In the genomic region with DNA sequence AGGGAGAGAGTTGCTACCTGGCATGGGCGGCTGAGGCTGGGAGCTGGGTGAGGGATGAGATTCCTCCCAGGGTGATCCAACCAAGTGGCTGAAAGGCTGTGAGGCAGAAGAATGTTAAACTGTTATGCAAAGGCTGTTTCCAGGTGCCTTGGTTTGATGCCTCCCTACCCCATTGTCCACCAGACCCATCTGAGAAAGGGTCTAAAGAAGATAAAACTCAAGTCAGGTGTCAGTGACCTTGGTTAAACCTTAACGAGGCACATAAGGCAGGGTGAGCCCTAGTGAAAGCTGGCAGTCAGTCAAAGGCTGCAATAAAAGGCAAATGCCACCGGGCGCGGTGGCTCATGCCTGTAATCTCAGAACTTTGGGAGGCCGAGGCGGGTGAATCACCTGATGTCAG, we compare ENCODE assay signal across 2 cellular contexts.
TF ChIP-seq lines count a peak whose summit lies in the region.

No MANE protein-coding gene starts in this region.

TF ChIP-seq in liver, 16 proteins besides CTCF, POLR2A, EP300 and RAD21:
- TF ChIP-seq FOXA2 (IDR thresholded peaks at IDR 0.05) (no peak), YY1 (IDR thresholded peaks at IDR 0.05) (no peak), HNF4G (IDR thresholded peaks at IDR 0.05) (no peak), EGR1 (IDR thresholded peaks at IDR 0.05; ENCODE audit: low read depth in 2 of 2) (no peak), TAF1 (conservative IDR thresholded peaks at IDR 0.05) (no peak), JUND (IDR thresholded peaks at IDR 0.05) (peak in 1 of 2 donors; percentile 16), GABPA (IDR thresholded peaks at IDR 0.05 in 1 of 2, conservative IDR thresholded peaks at IDR 0.05 in 1 of 2) (no peak), HNF4A (conservative IDR thresholded peaks at IDR 0.05) (peak in 1 of 2 donors; percentile 42), FOXA1 (IDR thresholded peaks at IDR 0.05) (no peak), RXRA (IDR thresholded peaks at IDR 0.05) (peak; percentile 50 to 88), NR2F2 (IDR thresholded peaks at IDR 0.05) (no peak), SP1 (IDR thresholded peaks at IDR 0.05) (peak; percentile 32)
- TF ChIP-seq, protein P1, sequence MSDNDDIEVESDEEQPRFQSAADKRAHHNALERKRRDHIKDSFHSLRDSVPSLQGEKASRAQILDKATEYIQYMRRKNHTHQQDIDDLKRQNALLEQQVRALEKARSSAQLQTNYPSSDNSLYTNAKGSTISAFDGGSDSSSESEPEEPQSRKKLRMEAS (IDR thresholded peaks at IDR 0.05), result no peak
- TF ChIP-seq, protein P2, sequence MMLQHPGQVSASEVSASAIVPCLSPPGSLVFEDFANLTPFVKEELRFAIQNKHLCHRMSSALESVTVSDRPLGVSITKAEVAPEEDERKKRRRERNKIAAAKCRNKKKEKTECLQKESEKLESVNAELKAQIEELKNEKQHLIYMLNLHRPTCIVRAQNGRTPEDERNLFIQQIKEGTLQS (IDR thresholded peaks at IDR 0.05), result no peak
- TF ChIP-seq, protein P3, sequence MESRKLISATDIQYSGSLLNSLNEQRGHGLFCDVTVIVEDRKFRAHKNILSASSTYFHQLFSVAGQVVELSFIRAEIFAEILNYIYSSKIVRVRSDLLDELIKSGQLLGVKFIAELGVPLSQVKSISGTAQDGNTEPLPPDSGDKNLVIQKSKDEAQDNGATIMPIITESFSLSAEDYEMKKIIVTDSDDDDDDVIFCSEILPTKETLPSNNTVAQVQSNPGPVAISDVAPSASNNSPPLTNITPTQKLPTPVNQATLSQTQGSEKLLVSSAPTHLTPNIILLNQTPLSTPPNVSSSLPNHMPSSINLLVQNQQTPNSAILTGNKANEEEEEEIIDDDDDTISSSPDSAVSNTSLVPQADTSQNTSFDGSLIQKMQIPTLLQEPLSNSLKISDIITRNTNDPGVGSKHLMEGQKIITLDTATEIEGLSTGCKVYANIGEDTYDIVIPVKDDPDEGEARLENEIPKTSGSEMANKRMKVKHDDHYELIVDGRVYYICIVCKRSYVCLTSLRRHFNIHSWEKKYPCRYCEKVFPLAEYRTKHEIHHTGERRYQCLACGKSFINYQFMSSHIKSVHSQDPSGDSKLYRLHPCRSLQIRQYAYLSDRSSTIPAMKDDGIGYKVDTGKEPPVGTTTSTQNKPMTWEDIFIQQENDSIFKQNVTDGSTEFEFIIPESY (IDR thresholded peaks at IDR 0.05), result no peak
- TF ChIP-seq, protein P4, sequence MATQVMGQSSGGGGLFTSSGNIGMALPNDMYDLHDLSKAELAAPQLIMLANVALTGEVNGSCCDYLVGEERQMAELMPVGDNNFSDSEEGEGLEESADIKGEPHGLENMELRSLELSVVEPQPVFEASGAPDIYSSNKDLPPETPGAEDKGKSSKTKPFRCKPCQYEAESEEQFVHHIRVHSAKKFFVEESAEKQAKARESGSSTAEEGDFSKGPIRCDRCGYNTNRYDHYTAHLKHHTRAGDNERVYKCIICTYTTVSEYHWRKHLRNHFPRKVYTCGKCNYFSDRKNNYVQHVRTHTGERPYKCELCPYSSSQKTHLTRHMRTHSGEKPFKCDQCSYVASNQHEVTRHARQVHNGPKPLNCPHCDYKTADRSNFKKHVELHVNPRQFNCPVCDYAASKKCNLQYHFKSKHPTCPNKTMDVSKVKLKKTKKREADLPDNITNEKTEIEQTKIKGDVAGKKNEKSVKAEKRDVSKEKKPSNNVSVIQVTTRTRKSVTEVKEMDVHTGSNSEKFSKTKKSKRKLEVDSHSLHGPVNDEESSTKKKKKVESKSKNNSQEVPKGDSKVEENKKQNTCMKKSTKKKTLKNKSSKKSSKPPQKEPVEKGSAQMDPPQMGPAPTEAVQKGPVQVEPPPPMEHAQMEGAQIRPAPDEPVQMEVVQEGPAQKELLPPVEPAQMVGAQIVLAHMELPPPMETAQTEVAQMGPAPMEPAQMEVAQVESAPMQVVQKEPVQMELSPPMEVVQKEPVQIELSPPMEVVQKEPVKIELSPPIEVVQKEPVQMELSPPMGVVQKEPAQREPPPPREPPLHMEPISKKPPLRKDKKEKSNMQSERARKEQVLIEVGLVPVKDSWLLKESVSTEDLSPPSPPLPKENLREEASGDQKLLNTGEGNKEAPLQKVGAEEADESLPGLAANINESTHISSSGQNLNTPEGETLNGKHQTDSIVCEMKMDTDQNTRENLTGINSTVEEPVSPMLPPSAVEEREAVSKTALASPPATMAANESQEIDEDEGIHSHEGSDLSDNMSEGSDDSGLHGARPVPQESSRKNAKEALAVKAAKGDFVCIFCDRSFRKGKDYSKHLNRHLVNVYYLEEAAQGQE (IDR thresholded peaks at IDR 0.05), result no peak

TF ChIP-seq in HepG2, 621 proteins besides CTCF, POLR2A, EP300 and RAD21:
- TF ChIP-seq, protein P5, sequence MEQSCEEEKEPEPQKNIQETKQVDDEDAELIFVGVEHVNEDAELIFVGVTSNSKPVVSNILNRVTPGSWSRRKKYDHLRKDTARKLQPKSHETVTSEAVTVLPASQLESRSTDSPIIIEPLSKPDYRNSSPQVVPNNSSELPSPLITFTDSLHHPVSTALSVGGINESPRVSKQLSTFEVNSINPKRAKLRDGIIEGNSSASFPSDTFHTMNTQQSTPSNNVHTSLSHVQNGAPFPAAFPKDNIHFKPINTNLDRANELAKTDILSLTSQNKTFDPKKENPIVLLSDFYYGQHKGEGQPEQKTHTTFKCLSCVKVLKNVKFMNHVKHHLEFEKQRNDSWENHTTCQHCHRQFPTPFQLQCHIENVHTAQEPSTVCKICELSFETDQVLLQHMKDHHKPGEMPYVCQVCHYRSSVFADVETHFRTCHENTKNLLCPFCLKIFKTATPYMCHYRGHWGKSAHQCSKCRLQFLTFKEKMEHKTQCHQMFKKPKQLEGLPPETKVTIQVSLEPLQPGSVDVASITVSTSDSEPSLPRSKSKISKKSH (CRISPR knock-in tag; IDR thresholded peaks at IDR 0.05; ENCODE audit: borderline replicate concordance), result no peak
- TF ChIP-seq ZNF136 (CRISPR knock-in tag; IDR thresholded peaks at IDR 0.05; ENCODE audit: low read depth) (no peak), CCAR2 (optimal IDR thresholded peaks at IDR 0.05; ENCODE audit: low read depth, low read length) (no peak), NFE2 (CRISPR knock-in tag; IDR thresholded peaks at IDR 0.05) (no peak), NCOR1 (IDR thresholded peaks at IDR 0.05; ENCODE audit: borderline replicate concordance, low read length) (no peak), ZMYM2 (CRISPR knock-in tag; IDR thresholded peaks at IDR 0.05) (no peak), HCFC1 (IDR thresholded peaks at IDR 0.05; ENCODE audit: low read depth, low read length) (no peak), PHF20 (CRISPR knock-in tag; IDR thresholded peaks at IDR 0.05) (no peak), SAFB2 (CRISPR knock-in tag; IDR thresholded peaks at IDR 0.05; ENCODE audit: borderline replicate concordance, low read depth) (no peak), KDM5A (IDR thresholded peaks at IDR 0.05; ENCODE audit: borderline replicate concordance, low read length) (no peak), RARA (CRISPR knock-in tag; IDR thresholded peaks at IDR 0.05) (no peak), KLF15 (CRISPR knock-in tag; IDR thresholded peaks at IDR 0.05; ENCODE audit: borderline replicate concordance) (no peak), ZNF776 (CRISPR knock-in tag; IDR thresholded peaks at IDR 0.05) (no peak), ZNF33B (CRISPR knock-in tag; IDR thresholded peaks at IDR 0.05) (no peak), ZNF207 (IDR thresholded peaks at IDR 0.05; ENCODE audit: borderline replicate concordance) (no peak), ZNF766 (CRISPR knock-in tag; IDR thresholded peaks at IDR 0.05; ENCODE audit: borderline replicate concordance) (no peak)
- TF ChIP-seq, protein P6, sequence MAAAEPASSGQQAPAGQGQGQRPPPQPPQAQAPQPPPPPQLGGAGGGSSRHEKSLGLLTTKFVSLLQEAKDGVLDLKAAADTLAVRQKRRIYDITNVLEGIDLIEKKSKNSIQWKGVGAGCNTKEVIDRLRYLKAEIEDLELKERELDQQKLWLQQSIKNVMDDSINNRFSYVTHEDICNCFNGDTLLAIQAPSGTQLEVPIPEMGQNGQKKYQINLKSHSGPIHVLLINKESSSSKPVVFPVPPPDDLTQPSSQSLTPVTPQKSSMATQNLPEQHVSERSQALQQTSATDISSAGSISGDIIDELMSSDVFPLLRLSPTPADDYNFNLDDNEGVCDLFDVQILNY (CRISPR knock-in tag; conservative IDR thresholded peaks at IDR 0.05), result no peak
- TF ChIP-seq, protein P7, sequence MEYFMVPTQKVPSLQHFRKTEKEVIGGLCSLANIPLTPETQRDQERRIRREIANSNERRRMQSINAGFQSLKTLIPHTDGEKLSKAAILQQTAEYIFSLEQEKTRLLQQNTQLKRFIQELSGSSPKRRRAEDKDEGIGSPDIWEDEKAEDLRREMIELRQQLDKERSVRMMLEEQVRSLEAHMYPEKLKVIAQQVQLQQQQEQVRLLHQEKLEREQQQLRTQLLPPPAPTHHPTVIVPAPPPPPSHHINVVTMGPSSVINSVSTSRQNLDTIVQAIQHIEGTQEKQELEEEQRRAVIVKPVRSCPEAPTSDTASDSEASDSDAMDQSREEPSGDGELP (IDR thresholded peaks at IDR 0.05; ENCODE audit: borderline replicate concordance, low read depth), result no peak
